Comparison of ENCODE assay signal across 8 cellular contexts in the genomic region with DNA sequence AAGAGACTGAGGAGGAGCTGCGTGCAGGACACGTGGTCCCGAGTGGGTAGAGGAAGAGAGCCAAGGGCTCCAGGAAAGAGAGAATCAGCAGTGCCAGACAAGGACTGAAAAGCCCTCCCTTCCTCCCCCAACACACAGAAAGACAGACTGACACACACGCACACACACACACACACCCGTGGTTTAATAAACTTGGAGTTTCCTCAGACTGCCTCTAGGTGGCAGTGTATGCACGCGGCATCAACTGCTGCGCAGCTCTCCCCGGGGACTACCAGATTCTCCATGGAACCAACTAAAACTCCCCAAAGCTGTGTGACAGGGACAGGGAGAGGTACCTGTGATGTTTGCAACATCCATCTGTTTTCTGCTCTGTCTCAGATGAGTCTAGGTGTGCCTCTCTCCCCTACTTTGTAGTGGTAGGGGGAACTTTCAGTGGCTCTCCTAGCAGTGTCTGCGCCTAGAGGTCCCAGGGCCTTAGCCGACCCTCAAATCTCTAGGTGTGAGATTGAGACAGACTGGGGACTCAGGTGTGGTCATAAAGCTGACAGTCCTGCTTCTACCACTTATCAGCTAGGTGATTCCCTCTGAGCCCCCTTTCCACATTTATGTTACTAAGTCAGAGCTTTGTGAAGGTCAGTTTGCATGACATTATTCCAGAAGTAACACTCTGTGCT. TPM values are rescaled to one million over a fixed set of nuclear protein-coding genes. Genes with fewer than 3 reads are reported as not detected.
DNase-seq lines count a peak whose midpoint lies in the region; ATAC-seq, FAIRE-seq and TF ChIP-seq lines count a peak whose summit lies in the region.

No MANE protein-coding gene starts in this region.

- TF ChIP-seq CTCF in endothelial cell of umbilical vein (IDR thresholded peaks at IDR 0.05; ENCODE audit: extremely low read depth in 1 of 2, insufficient read depth in 1 of 2, low read depth in 1 of 2, low read length in 2 of 2), result peak; percentile 80 to 87
- peak in 5 of 6 experiments; percentile 56 to 94 (median 77) for TF ChIP-seq CTCF in thyroid gland (IDR thresholded peaks at IDR 0.05)

- H3K4me1 Mint-ChIP-seq in activated CD4-positive, alpha-beta memory T cell treated with anti-CD3 and anti-CD28 coated beads for 36 hours (ENCODE audit: low read depth), result peaks cover 56% of the 10 kb centered on the region
- H3K4me1 Mint-ChIP-seq in naive thymus-derived CD4-positive, alpha-beta T cell, result peaks cover 34 to 71% (median 55%) of the 10 kb centered on the region in 7 donors

- H3K27me3 Mint-ChIP-seq in activated CD4-positive, alpha-beta memory T cell treated with anti-CD3 and anti-CD28 coated beads for 36 hours, result no peaks in the 10 kb centered on the region
- peaks cover 0 to 11% (median 0%) of the 10 kb centered on the region in 5 donors for H3K27me3 Mint-ChIP-seq in naive thymus-derived CD4-positive, alpha-beta T cell

- H3K9me3 ChIP-seq in BLaER1, result no peaks in the 10 kb centered on the region
- no peaks in the 10 kb centered on the region for H3K9me3 ChIP-seq in endothelial cell of umbilical vein (replicated peaks; ENCODE audit: control insufficient read depth, insufficient read depth, low read length)
- H3K9me3 ChIP-seq in naive thymus-derived CD4-positive, alpha-beta T cell (ENCODE audit: control insufficient read depth in 2 of 3, low read length in 3 of 3), result no peaks in the 10 kb centered on the region
- H3K9me3 ChIP-seq in thyroid gland, result no peaks in the 10 kb centered on the region

- no TSS peak for BruUV-seq in endothelial cell of umbilical vein (replicated peaks; lab: Mats Ljungman, UMichigan)

- dilution Hi-C loops in endothelial cell of umbilical vein (cut with MboI; ENCODE audit: extremely low pct_ligation_motif_present, low sequenced_read_pairs), result no loop called here

- ATAC-seq in GM18868 (IDR thresholded peaks at IDR 0.05; ENCODE audit: unreplicated experiment) (peak; percentile 71), HG03045 (IDR thresholded peaks at IDR 0.05; ENCODE audit: unreplicated experiment) (peak; percentile 73)
- ATAC-seq in naive thymus-derived CD4-positive, alpha-beta T cell, result peak; percentile 86

- H4K20me1 ChIP-seq in BLaER1 (no peaks in the 10 kb centered on the region), endothelial cell of umbilical vein (replicated peaks; ENCODE audit: control insufficient read depth, extremely low read depth, insufficient read depth, low read length) (no peaks in the 10 kb centered on the region)

- peak; percentile 96 for FAIRE-seq in endothelial cell of umbilical vein (lab: Jason Lieb, UNC)

- peak overlapping the region; percentile 25 for H2AFZ ChIP-seq in endothelial cell of umbilical vein (ENCODE audit: low read depth, low read length)

- H3K9me3 Mint-ChIP-seq in activated CD4-positive, alpha-beta memory T cell treated with anti-CD3 and anti-CD28 coated beads for 36 hours, result no peaks in the 10 kb centered on the region
- no peaks in the 10 kb centered on the region for H3K9me3 Mint-ChIP-seq in naive thymus-derived CD4-positive, alpha-beta T cell

- H3K4me1 ChIP-seq in BLaER1 (peaks cover 50% of the 10 kb centered on the region), endothelial cell of umbilical vein (ENCODE audit: control insufficient read depth, extremely low read depth, insufficient read depth, low read length) (peaks cover 22% of the 10 kb centered on the region), thyroid gland (peaks cover 11 to 24% of the 10 kb centered on the region in 2 donors)
- peaks cover 0 to 39% of the 10 kb centered on the region in 2 donors for H3K4me1 ChIP-seq in naive thymus-derived CD4-positive, alpha-beta T cell (ENCODE audit: control insufficient read depth in 2 of 2, insufficient read depth in 2 of 2, low read length in 2 of 2)

- no peaks in the 10 kb centered on the region for H3K27me3 ChIP-seq in BLaER1
- no peaks in the 10 kb centered on the region for H3K27me3 ChIP-seq in endothelial cell of umbilical vein (ENCODE audit: control insufficient read depth in 2 of 2, insufficient read depth in 2 of 2, low read length in 2 of 2)
- H3K27me3 ChIP-seq in naive thymus-derived CD4-positive, alpha-beta T cell (ENCODE audit: control insufficient read depth in 2 of 2, insufficient read depth in 2 of 2, low read length in 2 of 2), result no peaks in the 10 kb centered on the region
- no peaks in the 10 kb centered on the region for H3K27me3 ChIP-seq in thyroid gland

- H3K4me3 ChIP-seq in BLaER1, result no peak overlapping the region
- H3K4me3 ChIP-seq in endothelial cell of umbilical vein (replicated peaks in 1 of 3; ENCODE audit: insufficient read depth in 1 of 3, low read depth in 1 of 3, low read length in 3 of 3), result no peak overlapping the region
- no peak overlapping the region for H3K4me3 ChIP-seq in naive thymus-derived CD4-positive, alpha-beta T cell (ENCODE audit: low read length)
- H3K4me3 ChIP-seq in thyroid gland (replicated peaks in 1 of 3), result no peak overlapping the region

- no peaks in the 10 kb centered on the region for H3K79me2 ChIP-seq in endothelial cell of umbilical vein (ENCODE audit: control insufficient read depth, insufficient read depth, low read length)

- H3K4me2 ChIP-seq in BLaER1, result peak overlapping the region; percentile 56
- H3K4me2 ChIP-seq in endothelial cell of umbilical vein (ENCODE audit: insufficient read depth, low read length), result no peak overlapping the region

- POLR2A ChIA-PET in activated CD4-positive, alpha-beta memory T cell treated with anti-CD3 and anti-CD28 coated beads for 36 hours (lab: Charles Lee), result interaction anchor here (1.1 to 2.1 kb wide), 3 partner anchors 15 to 61 kb away, joined by 3 to 9 read pairs (median 4); no protein-coding TSS in a partner anchor
- POLR2A ChIA-PET in endothelial cell of umbilical vein (lab: Charles Lee), result interaction anchor here (0.7 to 1.5 kb wide), 2 partner anchors 61 to 484 kb away, joined by 3 to 4 read pairs; no protein-coding TSS in a partner anchor
- POLR2A ChIA-PET in naive thymus-derived CD4-positive, alpha-beta T cell (lab: Charles Lee), result interaction anchor here (0.6 to 32.8 kb wide), 18 partner anchors 8 to 218 kb away, joined by 3 to 582 read pairs (median 4); no protein-coding TSS in a partner anchor

- no peak overlapping the region for H3K4me3 Mint-ChIP-seq in activated CD4-positive, alpha-beta memory T cell treated with anti-CD3 and anti-CD28 coated beads for 36 hours
- peak overlapping the region in 9 of 10 donors; percentile 19 to 69 (median 39) for H3K4me3 Mint-ChIP-seq in naive thymus-derived CD4-positive, alpha-beta T cell

- CTCF ChIA-PET in activated CD4-positive, alpha-beta memory T cell treated with anti-CD3 and anti-CD28 coated beads for 36 hours (lab: Charles Lee), result interaction anchor here (0.6 to 36.2 kb wide), 41 partner anchors 8 to 574 kb away, joined by 3 to 1168 read pairs (median 5); a partner anchor contains a TSS
- CTCF ChIA-PET in endothelial cell of umbilical vein (lab: Charles Lee), result interaction anchor here (0.5 to 37.4 kb wide), 42 partner anchors 8 to 574 kb away, joined by 3 to 1118 read pairs (median 8); a partner anchor contains a TSS
- CTCF ChIA-PET in naive thymus-derived CD4-positive, alpha-beta T cell (lab: Charles Lee), result interaction anchor here (0.6 to 39.2 kb wide), 33 partner anchors 12 to 479 kb away, joined by 3 to 839 read pairs (median 5); a partner anchor contains a TSS

- DNase-seq in NCI-H524 (lab: John Stamatoyannopoulos, UW) (peak; percentile 13 to 54), endothelial cell of umbilical vein (ENCODE audit: low read depth, low spot score) (peak; percentile 70), thyroid gland (peak; percentile 62 to 74)
- DNase-seq in activated CD4-positive, alpha-beta memory T cell treated with anti-CD3 and anti-CD28 coated beads for 36 hours, result peak; percentile 82
- DNase-seq in naive thymus-derived CD4-positive, alpha-beta T cell, result peak in 7 of 9 donors; percentile 60 to 83 (median 75)

- 19 to 22% methylated on average over 10 to 11 of the region's 11 CpGs for WGBS in thyroid gland, 2 donors

- H3K9ac ChIP-seq in BLaER1 (0 out of 2 replicates have a peak overlapping the region, but pooled peaks have one; percentile 2), endothelial cell of umbilical vein (replicated peaks; ENCODE audit: extremely low read depth, insufficient read depth, low read length) (no peak overlapping the region)

- intact Hi-C loops in activated CD4-positive, alpha-beta memory T cell treated with anti-CD3 and anti-CD28 coated beads for 36 hours (cut with micrococcal nuclease), result loop anchor here (1.0 to 10.0 kb wide), 6 partner anchors 61 to 480 kb away; no protein-coding TSS in a partner anchor
- intact Hi-C loops in endothelial cell of umbilical vein (cut with micrococcal nuclease), result loop anchor here (1.0 kb wide), 8 partner anchors 61 to 575 kb away; no protein-coding TSS in a partner anchor
- intact Hi-C loops in naive thymus-derived CD4-positive, alpha-beta T cell (cut with micrococcal nuclease), result loop anchor here (1.0 to 10.0 kb wide), 17 partner anchors 9 to 480 kb away; a partner anchor contains a TSS
- intact Hi-C loops in thyroid gland (cut with DNase I), result loop anchor here (5.0 to 10.0 kb wide), 3 partner anchors 58 to 150 kb away; no protein-coding TSS in a partner anchor

- no peaks in the 10 kb centered on the region for H3K36me3 Mint-ChIP-seq in activated CD4-positive, alpha-beta memory T cell treated with anti-CD3 and anti-CD28 coated beads for 36 hours
- H3K36me3 Mint-ChIP-seq in naive thymus-derived CD4-positive, alpha-beta T cell, result no peaks in the 10 kb centered on the region

- H3K36me3 ChIP-seq in BLaER1 (no peaks in the 10 kb centered on the region), endothelial cell of umbilical vein (ENCODE audit: control insufficient read depth in 2 of 2, extremely low read depth in 1 of 2, insufficient read depth in 2 of 2, low read length in 2 of 2) (no peaks in the 10 kb centered on the region), thyroid gland (no peaks in the 10 kb centered on the region)
- H3K36me3 ChIP-seq in naive thymus-derived CD4-positive, alpha-beta T cell (ENCODE audit: control insufficient read depth in 2 of 3, insufficient read depth in 3 of 3, low read length in 3 of 3), result no peaks in the 10 kb centered on the region

- no peaks in the 10 kb centered on the region for H3K9me1 ChIP-seq in endothelial cell of umbilical vein (replicated peaks; ENCODE audit: control insufficient read depth, extremely low read depth, insufficient read depth, low read length)

- peak overlapping the region; percentile 7 for H3K27ac Mint-ChIP-seq in activated CD4-positive, alpha-beta memory T cell treated with anti-CD3 and anti-CD28 coated beads for 36 hours
- peak overlapping the region; percentile 29 to 90 (median 78) for H3K27ac Mint-ChIP-seq in naive thymus-derived CD4-positive, alpha-beta T cell

- peak overlapping the region; percentile 42; the same call in 1 of the 2 replicates for H3K27ac ChIP-seq in BLaER1
- no peak overlapping the region for H3K27ac ChIP-seq in endothelial cell of umbilical vein (ENCODE audit: insufficient read depth, low read depth, low read length)
- H3K27ac ChIP-seq in naive thymus-derived CD4-positive, alpha-beta T cell (ENCODE audit: low read depth, low read length), result no peak overlapping the region
- H3K27ac ChIP-seq in thyroid gland, result no peak overlapping the region

- no peak for TF ChIP-seq POLR2A in endothelial cell of umbilical vein (IDR thresholded peaks at IDR 0.05; ENCODE audit: low read depth, low read length)
- TF ChIP-seq POLR2A in thyroid gland (IDR thresholded peaks at IDR 0.05), result no peak

RNA-seq across cellular contexts. Expression of a gene that starts 9.3 kb away (rescaled TPM):
- 10 to 100 TPM; 48.9 to 51.8 TPM for total RNA-seq in activated CD4-positive, alpha-beta memory T cell treated with anti-CD3 and anti-CD28 coated beads for 36 hours
- total RNA-seq in endothelial cell of umbilical vein (237 and 242 TPM in 2 replicates), thyroid gland (10 to 100 TPM; 61.6 to 83.4 (median 77.9) TPM)
- 210 and 211 TPM in 2 replicates for polyA plus RNA-seq in endothelial cell of umbilical vein
- polyA plus RNA-seq in endothelial cell of umbilical vein (2011; cell fraction: cytosol; rRNA removed), result 175 and 189 TPM in 2 replicates
- 188 and 193 TPM in 2 replicates for polyA plus RNA-seq in endothelial cell of umbilical vein (2011; cell fraction: nucleus; rRNA removed)
- 199 and 207 TPM in 2 replicates for polyA plus RNA-seq in endothelial cell of umbilical vein (2012)
- polyA minus RNA-seq in endothelial cell of umbilical vein, result 175 and 203 TPM in 2 replicates
- 8.0 TPM for polyA minus RNA-seq in endothelial cell of umbilical vein (2011; cell fraction: cytosol; rRNA and poly(A)+ RNA removed)
- 82.2 and 84.2 TPM in 2 replicates for polyA minus RNA-seq in endothelial cell of umbilical vein (2011; cell fraction: nucleus; rRNA and poly(A)+ RNA removed)
- total RNA-seq in naive thymus-derived CD4-positive, alpha-beta T cell, result 100 to 1,000 TPM; 135 to 165 (median 160) TPM
- polyA plus RNA-seq in naive thymus-derived CD4-positive, alpha-beta T cell, result 100 to 1,000 TPM; 179 to 386 TPM

RNA-seq across cellular contexts. Expression of a gene that starts 36.4 kb away (rescaled TPM):
- total RNA-seq in activated CD4-positive, alpha-beta memory T cell treated with anti-CD3 and anti-CD28 coated beads for 36 hours, result 10 to 100 TPM in 1 of 2 experiments, 1 to 10 TPM in 1; 9.5 to 10.1 TPM
- total RNA-seq in endothelial cell of umbilical vein (290 and 321 TPM in 2 replicates), thyroid gland (10 to 100 TPM; 68.2 to 93.3 (median 79.7) TPM)
- 68.1 and 113 TPM in 2 replicates for polyA plus RNA-seq in endothelial cell of umbilical vein
- polyA plus RNA-seq in endothelial cell of umbilical vein (2011; cell fraction: cytosol; rRNA removed), result 215 and 226 TPM in 2 replicates
- 92.3 and 112 TPM in 2 replicates for polyA plus RNA-seq in endothelial cell of umbilical vein (2011; cell fraction: nucleus; rRNA removed)
- 256 and 281 TPM in 2 replicates for polyA plus RNA-seq in endothelial cell of umbilical vein (2012)
- 99.3 and 99.6 TPM in 2 replicates for polyA minus RNA-seq in endothelial cell of umbilical vein
- 8.0 TPM for polyA minus RNA-seq in endothelial cell of umbilical vein (2011; cell fraction: cytosol; rRNA and poly(A)+ RNA removed)
- 28.6 and 41.4 TPM in 2 replicates for polyA minus RNA-seq in endothelial cell of umbilical vein (2011; cell fraction: nucleus; rRNA and poly(A)+ RNA removed)
- 1 to 10 TPM; 5.6 to 9.7 (median 8.5) TPM for total RNA-seq in naive thymus-derived CD4-positive, alpha-beta T cell
- polyA plus RNA-seq in naive thymus-derived CD4-positive, alpha-beta T cell, result 10 to 100 TPM; 15.4 to 20.1 TPM

Comparison
In these comparisons a context has a peak if more than half of its experiments do, and no peak if none do; other contexts are left out.
1. RNA of a gene that starts 36.4 kb away (total RNA-seq): 290 to 321 TPM in endothelial cell of umbilical vein and 68.2 to 93.3 TPM in thyroid gland; 9.5 to 10.1 TPM in activated CD4-positive, alpha-beta memory T cell treated with anti-CD3 and anti-CD28 coated beads for 36 hours and 5.6 to 9.7 TPM in naive thymus-derived CD4-positive, alpha-beta T cell; every median in the first group is over 4 times any median in the second.
2. Peak in every context shown above with its lines, with median percentiles within 50 percentile points of each other: ATAC-seq and DNase-seq.